Comparison of ENCODE assay signal across 17 cellular contexts in the genomic region with DNA sequence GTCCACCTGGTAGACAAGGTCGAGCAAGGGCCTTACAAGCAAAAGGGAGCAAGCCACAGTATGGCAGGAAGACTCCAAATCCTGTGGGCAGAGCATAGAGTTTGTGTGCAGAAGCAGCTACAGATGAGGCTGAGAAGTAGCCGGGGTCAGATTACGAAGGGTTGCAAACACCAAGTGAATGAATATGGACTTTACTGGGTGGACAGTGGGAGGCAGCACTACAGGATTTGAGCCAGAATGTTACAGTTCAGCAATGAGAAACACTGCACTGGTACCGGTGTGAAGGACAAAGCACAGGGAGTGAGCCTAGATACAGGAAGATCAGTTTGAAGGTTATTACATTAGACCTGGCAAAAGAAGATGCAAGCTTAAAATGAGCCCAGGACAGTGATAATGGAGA. TPM values are rescaled to one million over a fixed set of nuclear protein-coding genes. Genes with fewer than 3 reads are reported as not detected.
DNase-seq lines count a peak whose midpoint lies in the region; ATAC-seq and TF ChIP-seq lines count a peak whose summit lies in the region.
"Had no signal": no experiment of that assay in that cellular context is flagged by ENCODE, and none has a peak within 500 bp of the region (broad histone marks: within the 10 kb centered on the region; RNA-seq: fewer than 3 reads in every experiment).

No MANE protein-coding gene starts in this region.

- H3K9ac ChIP-seq in HCT116 (ENCODE audit: low read length) (no peak overlapping the region), Loucy (ENCODE audit: low read depth, low read length, poor library complexity, severe bottlenecking) (no peak overlapping the region), neural progenitor cell (no peak overlapping the region)

- H3K4me1 Mint-ChIP-seq in neural progenitor cell = no peaks in the 10 kb centered on the region

- peak; percentile 64 for ATAC-seq in HCT116
- ATAC-seq: activated naive CD8-positive, alpha-beta T cell treated with anti-CD3 and anti-CD28 coated beads, Interleukin-2, amount 50 U/mL, for 24 hours; gastroesophageal sphincter; left lobe of liver; stimulated activated effector memory CD8-positive, alpha-beta T cell treated with anti-CD3 and anti-CD28 coated beads, Interleukin-12 subunit alpha, Interleukin-12 subunit beta, amount 100 ng/mL, for 72 hours had no signal

- H3K4me1 ChIP-seq in HCT116 (ENCODE audit: control insufficient read depth in 1 of 2, insufficient read depth in 2 of 2, low read length in 2 of 2) = no peaks in the 10 kb centered on the region
- H3K4me1 ChIP-seq in Loucy (ENCODE audit: insufficient read depth, low read length, poor library complexity, severe bottlenecking) = peaks cover 8% of the 10 kb centered on the region
- H3K4me1 ChIP-seq in neural progenitor cell = peaks cover 6% of the 10 kb centered on the region
- H3K4me1 ChIP-seq: breast epithelium, gastroesophageal sphincter had no signal

- H3K36me3 Mint-ChIP-seq in neural progenitor cell = no peaks in the 10 kb centered on the region
- H3K36me3 Mint-ChIP-seq: stimulated activated effector memory CD8-positive, alpha-beta T cell treated with anti-CD3 and anti-CD28 coated beads, Interleukin-12 subunit alpha, Interleukin-12 subunit beta, amount 100 ng/mL, for 72 hours had no signal

- intact Hi-C loops in HCT116 (cut with micrococcal nuclease) = no loop called here

- H3K9me3 ChIP-seq in HCT116 (ENCODE audit: control insufficient read depth in 1 of 2, insufficient read depth in 1 of 2, low read depth in 1 of 2, low read length in 2 of 2) (no peaks in the 10 kb centered on the region), Loucy (ENCODE audit: insufficient read depth, low read depth, low read length) (no peaks in the 10 kb centered on the region), neural progenitor cell (ENCODE audit: low read depth) (no peaks in the 10 kb centered on the region)
- H3K9me3 ChIP-seq: breast epithelium, gastroesophageal sphincter had no signal

- DNase-seq in HCT116 (ENCODE audit: low read depth, low spot score) (no peak), ecto neural progenitor cell (ENCODE audit: low spot score) (peak; percentile 49), neural progenitor cell (ENCODE audit: low spot score) (peak; percentile 18), kidney glomerular epithelial cell (lab: John Stamatoyannopoulos, UW) (no peak), NCI-H69 (lab: John Stamatoyannopoulos, UW) (no peak), GM13977 (ENCODE audit: low spot score) (no peak)
- DNase-seq: activated naive CD8-positive, alpha-beta T cell treated with anti-CD3 and anti-CD28 coated beads, Interleukin-2, amount 50 U/mL, for 24 hours; COR-L47; MM.1S; NCI-H82; retina had no signal

- no TSS peak for BruUV-seq in HCT116 (replicated peaks; lab: Mats Ljungman, UMichigan)

- H3K4me2 ChIP-seq in HCT116 (ENCODE audit: low read length) = no peak overlapping the region
- no peak overlapping the region for H3K4me2 ChIP-seq in Loucy (ENCODE audit: low read depth, low read length, poor library complexity, severe bottlenecking)
- no peak overlapping the region for H3K4me2 ChIP-seq in neural progenitor cell

- POLR2A ChIA-PET in HCT116 (lab: Charles Lee) = interaction anchor here (1.0 kb wide), 1 partner anchor 40 kb away, joined by 3 read pairs; no protein-coding TSS in a partner anchor

- peak; percentile 22; the same call in 1 of the 2 replicates for TF ChIP-seq RAD21 in HCT116 (IDR thresholded peaks at IDR 0.05; ENCODE audit: low read depth)

- H3K4me3 ChIP-seq in HCT116 (replicated peaks in 1 of 2; ENCODE audit: low read depth in 1 of 2, low read length in 2 of 2) = no peak overlapping the region
- H3K4me3 ChIP-seq in Loucy (ENCODE audit: low read length, poor library complexity, severe bottlenecking) = no peak overlapping the region
- H3K4me3 ChIP-seq in neural progenitor cell = no peak overlapping the region
- H3K4me3 ChIP-seq: breast epithelium, gastroesophageal sphincter had no signal

- no peaks in the 10 kb centered on the region for H3K79me2 ChIP-seq in HCT116 (ENCODE audit: insufficient read depth, low read length)
- no peaks in the 10 kb centered on the region for H3K79me2 ChIP-seq in Loucy (ENCODE audit: insufficient read depth, low read length)
- no peaks in the 10 kb centered on the region for H3K79me2 ChIP-seq in neural progenitor cell (ENCODE audit: low read depth)

- no peaks in the 10 kb centered on the region for H3K9me3 Mint-ChIP-seq in neural progenitor cell
- H3K9me3 Mint-ChIP-seq: activated naive CD8-positive, alpha-beta T cell treated with anti-CD3 and anti-CD28 coated beads, Interleukin-2, amount 50 U/mL, for 24 hours; stimulated activated effector memory CD8-positive, alpha-beta T cell treated with anti-CD3 and anti-CD28 coated beads, Interleukin-12 subunit alpha, Interleukin-12 subunit beta, amount 100 ng/mL, for 72 hours had no signal

- H3K27ac Mint-ChIP-seq in neural progenitor cell = no peak overlapping the region
- H3K27ac Mint-ChIP-seq: activated naive CD8-positive, alpha-beta T cell treated with anti-CD3 and anti-CD28 coated beads, Interleukin-2, amount 50 U/mL, for 24 hours; stimulated activated effector memory CD8-positive, alpha-beta T cell treated with anti-CD3 and anti-CD28 coated beads, Interleukin-12 subunit alpha, Interleukin-12 subunit beta, amount 100 ng/mL, for 72 hours had no signal

- in situ Hi-C loops in GM13977 (cut with MboI; ENCODE audit: low pct_unique_long_range_greater_than_20kb, low sequenced_read_pairs, unreplicated experiment) = no loop called here

- no peaks in the 10 kb centered on the region for H3K27me3 ChIP-seq in HCT116 (ENCODE audit: insufficient read depth, low read length)
- H3K27me3 ChIP-seq in Loucy (ENCODE audit: insufficient read depth, low read length, poor library complexity, severe bottlenecking) = no peaks in the 10 kb centered on the region
- H3K27me3 ChIP-seq in neural progenitor cell = no peaks in the 10 kb centered on the region
- H3K27me3 ChIP-seq: breast epithelium had no signal

- TF ChIP-seq POLR2A in HCT116 (IDR thresholded peaks at IDR 0.05; ENCODE audit: borderline replicate concordance, extremely low read depth, insufficient read depth, insufficient read length) = no peak

- TF ChIP-seq CTCF in HCT116 (IDR thresholded peaks at IDR 0.05 in 2 of 3, conservative IDR thresholded peaks at IDR 0.05 in 1 of 3; ENCODE audit: borderline replicate concordance in 1 of 3, insufficient read depth in 1 of 3, low read depth in 2 of 3, low read length in 2 of 3) = 0 out of 6 replicates have a peak, but pooled peaks of 1 of the 3 experiments have one; percentile 11
- TF ChIP-seq CTCF in Loucy (conservative IDR thresholded peaks at IDR 0.05; ENCODE audit: low read length) = peak; percentile 26; the same call in 1 of the 2 replicates
- TF ChIP-seq CTCF in neural progenitor cell (IDR thresholded peaks at IDR 0.05) = no peak
- no peak for TF ChIP-seq CTCF in GM13977 (IDR thresholded peaks at IDR 0.05; ENCODE audit: extremely low read depth, insufficient read depth, missing control alignments)

- H3K27ac ChIP-seq in HCT116 (ENCODE audit: low read depth, low read length) (no peak overlapping the region), neural progenitor cell (no peak overlapping the region)
- H3K27ac ChIP-seq: breast epithelium, gastroesophageal sphincter had no signal

- H3K36me3 ChIP-seq in HCT116 (ENCODE audit: control insufficient read depth in 1 of 2, insufficient read depth in 2 of 2, low read length in 2 of 2) = no peaks in the 10 kb centered on the region
- H3K36me3 ChIP-seq in Loucy (ENCODE audit: insufficient read depth, low read length) = no peaks in the 10 kb centered on the region
- no peaks in the 10 kb centered on the region for H3K36me3 ChIP-seq in neural progenitor cell
- H3K36me3 ChIP-seq: breast epithelium, gastroesophageal sphincter had no signal

- H4K20me1 ChIP-seq in HCT116 (ENCODE audit: insufficient read depth) (no peaks in the 10 kb centered on the region), Loucy (ENCODE audit: insufficient read depth, low read length, poor library complexity, severe bottlenecking) (no peaks in the 10 kb centered on the region), neural progenitor cell (ENCODE audit: low read depth) (no peaks in the 10 kb centered on the region)

- H2AFZ ChIP-seq in HCT116 (ENCODE audit: low read depth, low read length, poor library complexity, severe bottlenecking) (no peak overlapping the region), Loucy (ENCODE audit: low read length) (0 out of 2 replicates have a peak overlapping the region, but pooled peaks have one; percentile 24), neural progenitor cell (replicated peaks) (no peak overlapping the region)

- H3K9me2 ChIP-seq in HCT116 (ENCODE audit: insufficient read depth) (no peaks in the 10 kb centered on the region), Loucy (replicated peaks; ENCODE audit: low read depth, low read length) (no peaks in the 10 kb centered on the region)

- peaks cover 7% of the 10 kb centered on the region for H3K27me3 Mint-ChIP-seq in neural progenitor cell (ENCODE audit: insufficient read depth, low read depth)
- H3K27me3 Mint-ChIP-seq: activated naive CD8-positive, alpha-beta T cell treated with anti-CD3 and anti-CD28 coated beads, Interleukin-2, amount 50 U/mL, for 24 hours had no signal

- no peaks in the 10 kb centered on the region for H3F3A ChIP-seq in Loucy (ENCODE audit: low read depth)
- H3F3A ChIP-seq in neural progenitor cell (ENCODE audit: low read depth) = no peaks in the 10 kb centered on the region

- RAD21 ChIA-PET in HCT116 (lab: Charles Lee; ENCODE audit: low non-redundant PET in 1 of 2, low total read pairs in 2 of 2, uncharacterized antibody in 2 of 2, unreplicated experiment in 2 of 2) = no interaction called here

- CTCF ChIA-PET in HCT116 (lab: Charles Lee) = interaction anchor here (0.8 kb wide), 1 partner anchor 73 kb away, joined by 3 read pairs; no protein-coding TSS in a partner anchor

- no peak overlapping the region for H3K4me3 Mint-ChIP-seq in neural progenitor cell
- H3K4me3 Mint-ChIP-seq: activated naive CD8-positive, alpha-beta T cell treated with anti-CD3 and anti-CD28 coated beads, Interleukin-2, amount 50 U/mL, for 24 hours; stimulated activated effector memory CD8-positive, alpha-beta T cell treated with anti-CD3 and anti-CD28 coated beads, Interleukin-12 subunit alpha, Interleukin-12 subunit beta, amount 100 ng/mL, for 72 hours had no signal

TF ChIP-seq in HCT116, 20 proteins besides CTCF, POLR2A, EP300 and RAD21 (continues in another document):
- no peak for TF ChIP-seq ZNF274 (IDR thresholded peaks at IDR 0.05; ENCODE audit: low read depth, low read length)

RNA-seq across cellular contexts. Expression of gene HOPX, which starts 46.1 kb away (rescaled TPM):
- 0.42 TPM for total RNA-seq in HCT116 (2021; ENCODE audit: unreplicated experiment)
- not detected in 2 replicates for polyA plus RNA-seq in HCT116 (2012)
- 2.6 and 2.8 TPM in 2 replicates for total RNA-seq in neural progenitor cell (ENCODE audit: low replicate concordance)
- total RNA-seq: Daoy had no signal

Comparison
In these comparisons a context has a peak if more than half of its experiments do, and no peak if none do; other contexts are left out.
1. DNase-seq: peak in ecto neural progenitor cell (single experiment) and neural progenitor cell (single experiment); none in HCT116 (single experiment), kidney glomerular epithelial cell (single experiment), NCI-H69 (single experiment) and GM13977 (single experiment).